ENCODE assay signal across 27 cellular contexts in genomic region chr6:35170891-35171290, GRCh38. TPM values are rescaled to one million over a fixed set of nuclear protein-coding genes. Genes with fewer than 3 reads are reported as not detected.
"Had no signal": no experiment of that assay in that cellular context is flagged by ENCODE, and none has a peak within 500 bp of the region (broad histone marks: within the 10 kb centered on the region; RNA-seq: fewer than 3 reads in every experiment).

No MANE protein-coding gene starts in this region.

- H3K4me1 Mint-ChIP-seq: activated B cell treated with CpG ODN at 0.5 μM for 24 hours; activated naive CD4-positive, alpha-beta T cell treated with anti-CD3 and anti-CD28 coated beads, Interleukin-2, amount 50 U/mL, for 24 hours had no signal

- H3K9me3 ChIP-seq: body of pancreas had no signal

- H2AFZ ChIP-seq: PC-9 had no signal

- H3K27me3 ChIP-seq: body of pancreas had no signal

- H3K9me3 Mint-ChIP-seq: activated B cell treated with CpG ODN at 0.5 μM for 24 hours; activated naive CD4-positive, alpha-beta T cell treated with anti-CD3 and anti-CD28 coated beads, Interleukin-2, amount 50 U/mL, for 24 hours had no signal

- ATAC-seq: activated CD8-positive, alpha-beta memory T cell treated with anti-CD3 and anti-CD28 coated beads, Interleukin-2, amount 10 ng/mL, durations not matched to agents 7 days and 5 days; body of pancreas; K562; T-helper 17 cell had no signal

- DNase-seq: activated B cell treated with CpG ODN at 0.5 μM for 24 hours; activated CD4-positive, alpha-beta T cell treated with anti-CD3 and anti-CD28 coated beads for 1 hour; activated CD4-positive, alpha-beta T cell treated with anti-CD3 and anti-CD28 coated beads, Interleukin-2, amount 10 ng/mL, durations not matched to agents 24 days and 14 days; activated CD4-positive, alpha-beta T cell treated with anti-CD3 and anti-CD28 coated beads, Interleukin-2, amount 50 U/mL, for 48 hours; activated CD8-positive, alpha-beta memory T cell treated with anti-CD3 and anti-CD28 coated beads, Interleukin-2, amount 10 ng/mL, durations not matched to agents 7 days and 5 days; activated effector memory CD4-positive, alpha-beta T cell treated with Interleukin-2 at 50 U/mL for 16 hours; activated naive CD4-positive, alpha-beta T cell; activated T-cell treated with anti-CD3 and anti-CD28 coated beads, Interleukin-2, amount 50 U/mL, for 24 hours; aorta; body of pancreas; central memory CD4-positive, alpha-beta T cell; Karpas-422; NCI-H1105 treated with DMSO at 0.1 percent for 48 hours; NCI-H146; NCI-H187 treated with DMSO at 0.1 percent for 48 hours; NCI-H2081 treated with DMSO at 0.1 percent for 48 hours; NCI-H226; NK-92 treated with Interleukin-12 subunit alpha and Interleukin-12 subunit beta, amount 100 ng/mL, for 24 hours; PC-9; SHP77 treated with DMSO at 0.1 percent for 48 hours; T-helper 17 cell; T-helper 9 cell had no signal

- H3K36me3 Mint-ChIP-seq: activated naive CD4-positive, alpha-beta T cell treated with anti-CD3 and anti-CD28 coated beads, Interleukin-2, amount 50 U/mL, for 24 hours had no signal

- H3K4me2 ChIP-seq: PC-9 had no signal

- H3K27ac Mint-ChIP-seq: activated B cell treated with CpG ODN at 0.5 μM for 24 hours; activated CD4-positive, alpha-beta T cell treated with anti-CD3 and anti-CD28 coated beads, Interleukin-2, amount 10 ng/mL, durations not matched to agents 24 days and 14 days; activated CD8-positive, alpha-beta memory T cell treated with anti-CD3 and anti-CD28 coated beads, Interleukin-2, amount 10 ng/mL, durations not matched to agents 7 days and 5 days; activated naive CD4-positive, alpha-beta T cell treated with anti-CD3 and anti-CD28 coated beads, Interleukin-2, amount 50 U/mL, for 24 hours; activated T-cell treated with anti-CD3 and anti-CD28 coated beads, Interleukin-2, amount 50 U/mL, for 24 hours; activated T-helper 1 cell treated with anti-CD3 and anti-CD28 coated beads, Interleukin-12 subunit alpha, Interleukin-12 subunit beta, Interleukin-2, Interleukin-4 antibody, amounts not matched to agents 30 ng/mL and 10 ng/mL and 1 ng/mL, durations not matched to agents 14 hours and 24 hours and 36 hours; T-helper 17 cell had no signal

- H3K4me3 Mint-ChIP-seq: activated B cell treated with CpG ODN at 0.5 μM for 24 hours; activated CD4-positive, alpha-beta T cell treated with anti-CD3 and anti-CD28 coated beads, Interleukin-2, amount 10 ng/mL, durations not matched to agents 24 days and 14 days; activated CD8-positive, alpha-beta memory T cell treated with anti-CD3 and anti-CD28 coated beads, Interleukin-2, amount 10 ng/mL, durations not matched to agents 7 days and 5 days; activated naive CD4-positive, alpha-beta T cell treated with anti-CD3 and anti-CD28 coated beads, Interleukin-2, amount 50 U/mL, for 24 hours; activated T-cell treated with anti-CD3 and anti-CD28 coated beads, Interleukin-2, amount 50 U/mL, for 24 hours; activated T-helper 1 cell treated with anti-CD3 and anti-CD28 coated beads, Interleukin-12 subunit alpha, Interleukin-12 subunit beta, Interleukin-2, Interleukin-4 antibody, amounts not matched to agents 30 ng/mL and 10 ng/mL and 1 ng/mL, durations not matched to agents 14 hours and 24 hours and 36 hours; T-helper 17 cell had no signal

- H3K27ac ChIP-seq: body of pancreas, PC-9 had no signal

- H3K4me3 ChIP-seq: body of pancreas, K562, PC-9 had no signal

RNA-seq across cellular contexts. Expression of gene TCP11, which starts 29.8 kb away (rescaled TPM):
- total RNA-seq: activated B cell treated with CpG ODN at 0.5 μM for 24 hours; activated CD4-positive, alpha-beta T cell treated with anti-CD3 and anti-CD28 coated beads, Interleukin-2, amount 10 ng/mL, durations not matched to agents 24 days and 14 days; activated CD8-positive, alpha-beta memory T cell treated with anti-CD3 and anti-CD28 coated beads, Interleukin-2, amount 10 ng/mL, durations not matched to agents 7 days and 5 days; activated T-helper 1 cell treated with anti-CD3 and anti-CD28 coated beads, Interleukin-12 subunit alpha, Interleukin-12 subunit beta, Interleukin-2, Interleukin-4 antibody, amounts not matched to agents 30 ng/mL and 10 ng/mL and 1 ng/mL, durations not matched to agents 14 hours and 24 hours and 36 hours; body of pancreas; bronchial epithelial cell; K562; NCI-H460; PC-9; T-helper 17 cell had no signal
- polyA plus RNA-seq: aorta, K562 had no signal

RNA-seq across cellular contexts. Expression of gene SCUBE3, which starts 42.9 kb away (rescaled TPM):
- total RNA-seq: activated B cell treated with CpG ODN at 0.5 μM for 24 hours; activated T-helper 1 cell treated with anti-CD3 and anti-CD28 coated beads, Interleukin-12 subunit alpha, Interleukin-12 subunit beta, Interleukin-2, Interleukin-4 antibody, amounts not matched to agents 30 ng/mL and 10 ng/mL and 1 ng/mL, durations not matched to agents 14 hours and 24 hours and 36 hours; bronchial epithelial cell; K562; T-helper 17 cell had no signal
